In the genomic region with DNA sequence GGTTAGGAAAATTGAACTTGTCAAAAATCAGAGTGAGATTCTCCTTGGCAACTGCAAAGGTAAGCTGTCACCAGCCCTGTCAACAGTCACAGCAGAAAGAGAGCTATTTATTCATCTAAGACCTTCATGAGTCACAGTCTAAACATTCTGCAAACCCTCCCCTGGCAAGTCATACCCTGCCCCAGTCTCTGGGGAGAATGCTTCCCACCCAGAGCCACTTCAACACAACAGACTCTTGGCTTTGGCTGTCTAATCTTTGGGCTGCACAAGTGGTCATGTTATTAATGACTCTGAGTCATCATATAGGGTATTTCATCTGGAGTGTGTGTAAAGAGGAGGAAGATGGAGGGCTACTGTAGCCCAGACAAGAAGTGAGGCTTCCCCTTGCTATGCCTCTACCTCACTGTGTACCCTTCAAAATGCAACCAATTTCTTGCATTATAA, we compare ENCODE assay signal across 9 cellular contexts.
DNase-seq lines count a peak whose midpoint lies in the region; ATAC-seq and TF ChIP-seq lines count a peak whose summit lies in the region.
"Had no signal": no experiment of that assay in that cellular context is flagged by ENCODE, and none has a peak within 500 bp of the region (broad histone marks: within the 10 kb centered on the region; RNA-seq: fewer than 3 reads in every experiment).

No MANE protein-coding gene starts in this region.

- no peak for TF ChIP-seq POLR2A in spleen (IDR thresholded peaks at IDR 0.05)

- no peaks in the 10 kb centered on the region for H3K9me3 ChIP-seq in endodermal cell (ENCODE audit: control insufficient read depth, low read length)
- no peaks in the 10 kb centered on the region for H3K9me3 ChIP-seq in spleen
- H3K9me3 ChIP-seq in CD4-positive, alpha-beta T cell (ENCODE audit: control insufficient read depth, low read length): no peaks in the 10 kb centered on the region

- ATAC-seq in GM21786 (IDR thresholded peaks at IDR 0.05; ENCODE audit: unreplicated experiment) (peak; percentile 61), GM21528 (IDR thresholded peaks at IDR 0.05; ENCODE audit: low FRiP score, unreplicated experiment) (no peak)
- no peak for ATAC-seq in CD4-positive, alpha-beta T cell (ENCODE audit: poor library complexity)

- POLR2A ChIA-PET in CD4-positive, alpha-beta T cell (lab: Charles Lee): no interaction called here

- no peak overlapping the region for H3K9ac ChIP-seq in endodermal cell (ENCODE audit: extremely low read depth, low read length, poor library complexity, severe bottlenecking)

- TF ChIP-seq CTCF in AG10803 (conservative IDR thresholded peaks at IDR 0.05; ENCODE audit: low read length) (no peak), endodermal cell (conservative IDR thresholded peaks at IDR 0.05) (no peak), spleen (IDR thresholded peaks at IDR 0.05 in 8 of 11, conservative IDR thresholded peaks at IDR 0.05 in 3 of 11) (no peak)
- no peak for TF ChIP-seq CTCF in CD4-positive, alpha-beta T cell (IDR thresholded peaks at IDR 0.05)

- H3K4me3 ChIP-seq in AG10803 (ENCODE audit: low read length) (no peak overlapping the region), endodermal cell (ENCODE audit: low read length) (no peak overlapping the region), spleen (no peak overlapping the region)

- H3K27me3 ChIP-seq in endodermal cell (ENCODE audit: control insufficient read depth, insufficient read depth, low read length, poor library complexity, severe bottlenecking) (no peaks in the 10 kb centered on the region), spleen (replicated peaks in 1 of 7) (no peaks in the 10 kb centered on the region)
- peaks cover 7% of the 10 kb centered on the region for H3K27me3 ChIP-seq in CD4-positive, alpha-beta T cell (ENCODE audit: control insufficient read depth, insufficient read depth, low read length)

- CTCF ChIA-PET in CD4-positive, alpha-beta T cell (lab: Charles Lee): no interaction called here

- no peaks in the 10 kb centered on the region for H3K27me3 Mint-ChIP-seq in endodermal cell (ENCODE audit: insufficient read depth)
- H3K27me3 Mint-ChIP-seq in CD4-positive, alpha-beta T cell: peaks cover 22% of the 10 kb centered on the region

- intact Hi-C loops in spleen (cut with DNase I; ENCODE audit: low total_unique reads): no loop called here
- intact Hi-C loops in CD4-positive, alpha-beta T cell (cut with DNase I, micrococcal nuclease): no loop called here

- H3K4me1 ChIP-seq in endodermal cell (ENCODE audit: control insufficient read depth, insufficient read depth, low read length) (peaks cover 30% of the 10 kb centered on the region), spleen (peaks cover 0 to 65% (median 16%) of the 10 kb centered on the region in 6 donors)

- H3K4me3 Mint-ChIP-seq in endodermal cell: no peak overlapping the region
- H3K4me3 Mint-ChIP-seq in CD4-positive, alpha-beta T cell: no peak overlapping the region
- H3K4me3 Mint-ChIP-seq: activated T-cell treated with anti-CD3 and anti-CD28 coated beads, Interleukin-2, amount 50 U/mL, for 72 hours had no signal

- H3K4me1 Mint-ChIP-seq in endodermal cell: peaks cover 47% of the 10 kb centered on the region
- no peaks in the 10 kb centered on the region for H3K4me1 Mint-ChIP-seq in CD4-positive, alpha-beta T cell (ENCODE audit: low read depth)

- peaks cover 52% of the 10 kb centered on the region for H3K36me3 Mint-ChIP-seq in endodermal cell (ENCODE audit: low read depth)
- no peaks in the 10 kb centered on the region for H3K36me3 Mint-ChIP-seq in CD4-positive, alpha-beta T cell (ENCODE audit: low read depth)

- H3K36me3 ChIP-seq in endodermal cell (ENCODE audit: control insufficient read depth, insufficient read depth, low read length): peaks cover 3% of the 10 kb centered on the region
- no peaks in the 10 kb centered on the region for H3K36me3 ChIP-seq in spleen

- DNase-seq in AG10803 (ENCODE audit: low read depth): peak; percentile 95
- peak; percentile 92 for DNase-seq in NCI-H1436 treated with DMSO at 0.1 percent for 48 hours (lab: John Stamatoyannopoulos, UW)
- DNase-seq in endodermal cell: peak; percentile 56
- DNase-seq in pulmonary artery endothelial cell (ENCODE audit: low read depth, low spot score): peak; percentile 45
- no peak for DNase-seq in spleen
- no peak for DNase-seq in CD4-positive, alpha-beta T cell
- DNase-seq: activated T-cell treated with anti-CD3 and anti-CD28 coated beads, Interleukin-2, amount 50 U/mL, for 72 hours had no signal

- no peaks in the 10 kb centered on the region for H3K9me3 Mint-ChIP-seq in endodermal cell
- H3K9me3 Mint-ChIP-seq in CD4-positive, alpha-beta T cell: no peaks in the 10 kb centered on the region
- H3K9me3 Mint-ChIP-seq: activated T-cell treated with anti-CD3 and anti-CD28 coated beads, Interleukin-2, amount 50 U/mL, for 72 hours had no signal

- no peak overlapping the region for H3K27ac Mint-ChIP-seq in endodermal cell
- H3K27ac Mint-ChIP-seq in CD4-positive, alpha-beta T cell: no peak overlapping the region
- H3K27ac Mint-ChIP-seq: activated T-cell treated with anti-CD3 and anti-CD28 coated beads, Interleukin-2, amount 50 U/mL, for 72 hours had no signal

- no peak overlapping the region for H3K27ac ChIP-seq in endodermal cell (ENCODE audit: low read depth, low read length)
- H3K27ac ChIP-seq in spleen: no peak overlapping the region
- no peak overlapping the region for H3K27ac ChIP-seq in CD4-positive, alpha-beta T cell (ENCODE audit: low read depth, low read length)

Comparison
In these comparisons a context has a peak if more than half of its experiments do, and no peak if none do; other contexts are left out.
1. DNase-seq: peak in AG10803 (single experiment), NCI-H1436 treated with DMSO at 0.1 percent for 48 hours (single experiment), endodermal cell (single experiment) and pulmonary artery endothelial cell (single experiment); none in spleen (single experiment) and CD4-positive, alpha-beta T cell (0 of 10).